In the genomic region with DNA sequence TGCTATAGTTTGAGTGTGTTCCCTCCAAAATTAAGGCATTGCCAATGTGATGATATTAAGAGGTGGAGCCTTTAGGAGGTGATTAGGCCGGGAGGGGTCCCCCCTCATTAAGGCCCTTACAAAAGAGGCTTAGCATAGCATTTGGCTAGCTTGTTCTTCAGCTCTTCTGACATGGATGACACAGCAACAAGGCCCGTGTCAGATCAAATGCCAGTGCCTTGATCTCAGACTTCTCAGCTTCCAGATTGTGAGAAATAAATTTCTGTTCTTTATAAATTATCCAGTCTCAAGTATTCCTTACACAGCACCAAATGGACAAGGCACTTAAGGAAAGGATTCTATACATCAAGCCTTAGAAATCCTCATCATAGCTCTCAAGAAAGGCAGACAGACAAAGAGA, we compare ENCODE assay signal across 18 cellular contexts. TPM values are rescaled to one million over a fixed set of nuclear protein-coding genes. Genes with fewer than 3 reads are reported as not detected.
A peak's percentile ranks its signal among the peaks of the same experiment; 100 is the strongest.
DNase-seq lines count a peak whose midpoint lies in the region; TF ChIP-seq lines count a peak whose summit lies in the region.
"Had no signal": no experiment of that assay in that cellular context is flagged by ENCODE, and none has a peak within 500 bp of the region (broad histone marks: within the 10 kb centered on the region; RNA-seq: fewer than 3 reads in every experiment).

No MANE protein-coding gene starts in this region.

- H3K27me3 ChIP-seq in left ventricle myocardium inferior (ENCODE audit: low read depth): no peaks in the 10 kb centered on the region
- H3K27me3 ChIP-seq in endodermal cell (ENCODE audit: control insufficient read depth, insufficient read depth, low read length, poor library complexity, severe bottlenecking): no peaks in the 10 kb centered on the region
- H3K27me3 ChIP-seq in neural progenitor cell: no peaks in the 10 kb centered on the region
- H3K27me3 ChIP-seq in uterus: no peaks in the 10 kb centered on the region
- H3K27me3 ChIP-seq: SJSA1 had no signal

- H3K4me2 ChIP-seq in neural progenitor cell: no peak overlapping the region

- H3K27me3 Mint-ChIP-seq in endodermal cell (ENCODE audit: insufficient read depth) (no peaks in the 10 kb centered on the region), neural progenitor cell (ENCODE audit: insufficient read depth, low read depth) (no peaks in the 10 kb centered on the region)
- H3K27me3 Mint-ChIP-seq: CD8-positive, alpha-beta memory T cell had no signal

- no peak overlapping the region for H3K9ac ChIP-seq in endodermal cell (ENCODE audit: extremely low read depth, low read length, poor library complexity, severe bottlenecking)
- H3K9ac ChIP-seq in neural progenitor cell: no peak overlapping the region

- H2AFZ ChIP-seq in neural progenitor cell (replicated peaks): no peak overlapping the region

- H3K4me3 Mint-ChIP-seq in endodermal cell (no peak overlapping the region), neural progenitor cell (no peak overlapping the region)
- H3K4me3 Mint-ChIP-seq: CD8-positive, alpha-beta memory T cell; HFFc6 had no signal

- no peak overlapping the region for H3K4me3 ChIP-seq in left ventricle myocardium inferior
- no peak overlapping the region for H3K4me3 ChIP-seq in endodermal cell (ENCODE audit: low read length)
- no peak overlapping the region for H3K4me3 ChIP-seq in neural progenitor cell
- H3K4me3 ChIP-seq in uterus: no peak overlapping the region
- H3K4me3 ChIP-seq: prostate gland, SJSA1 had no signal

- H3K9me3 Mint-ChIP-seq in endodermal cell (no peaks in the 10 kb centered on the region), neural progenitor cell (no peaks in the 10 kb centered on the region)
- H3K9me3 Mint-ChIP-seq: CD8-positive, alpha-beta memory T cell; HFFc6 had no signal

- peaks cover 6% of the 10 kb centered on the region for H3K4me1 Mint-ChIP-seq in endodermal cell
- H3K4me1 Mint-ChIP-seq in neural progenitor cell: no peaks in the 10 kb centered on the region

- H3K36me3 Mint-ChIP-seq in endodermal cell (ENCODE audit: low read depth): peaks cover 19% of the 10 kb centered on the region
- no peaks in the 10 kb centered on the region for H3K36me3 Mint-ChIP-seq in neural progenitor cell

- peak overlapping the region; percentile 3 for H3K27ac ChIP-seq in left ventricle myocardium inferior (replicated peaks)
- no peak overlapping the region for H3K27ac ChIP-seq in endodermal cell (ENCODE audit: low read depth, low read length)
- no peak overlapping the region for H3K27ac ChIP-seq in neural progenitor cell
- peak overlapping the region; percentile 54 to 67 for H3K27ac ChIP-seq in uterus
- H3K27ac ChIP-seq: prostate gland, SJSA1 had no signal

- 66 to 74% methylated on average over 2 of the region's 2 CpGs for WGBS in endodermal cell (ENCODE audit: insufficient coverage in 1 of 2, insufficient read length in 1 of 2), 2 experiments

- no peak for DNase-seq in left ventricle myocardium inferior
- DNase-seq in cardiac septum (ENCODE audit: low spot score): no peak
- no peak for DNase-seq in endodermal cell
- DNase-seq in neural progenitor cell (ENCODE audit: low spot score): peak; percentile 31
- DNase-seq in uterus: no peak
- no peak for DNase-seq in NCI-H1436 treated with DMSO at 0.1 percent for 48 hours (lab: John Stamatoyannopoulos, UW)
- DNase-seq in COR-L47 (lab: John Stamatoyannopoulos, UW): no peak
- DNase-seq in hippocampal formation (lab: John Stamatoyannopoulos, UW): no peak
- DNase-seq: CD8-positive, alpha-beta memory T cell; EL; HFFc6; left cardiac atrium; NCI-H146; NCI-H446; stimulated activated naive CD8-positive, alpha-beta T cell treated with anti-CD3 and anti-CD28 coated beads, Interleukin-15, Interleukin-2, amounts not matched to agents 100 U/mL and 50 U/mL, for 24 hours; T1000 had no signal

- H4K20me1 ChIP-seq in neural progenitor cell (ENCODE audit: low read depth): no peaks in the 10 kb centered on the region

- no peaks in the 10 kb centered on the region for H3K9me3 ChIP-seq in left ventricle myocardium inferior (replicated peaks)
- H3K9me3 ChIP-seq in endodermal cell (ENCODE audit: control insufficient read depth, low read length): no peaks in the 10 kb centered on the region
- H3K9me3 ChIP-seq in neural progenitor cell (ENCODE audit: low read depth): no peaks in the 10 kb centered on the region
- no peaks in the 10 kb centered on the region for H3K9me3 ChIP-seq in uterus
- H3K9me3 ChIP-seq: prostate gland, SJSA1 had no signal

- H3K4me1 ChIP-seq in left ventricle myocardium inferior: peaks cover 34% of the 10 kb centered on the region
- H3K4me1 ChIP-seq in endodermal cell (ENCODE audit: control insufficient read depth, insufficient read depth, low read length): no peaks in the 10 kb centered on the region
- H3K4me1 ChIP-seq in neural progenitor cell: peaks cover 9% of the 10 kb centered on the region
- H3K4me1 ChIP-seq in uterus: peaks cover 6 to 7% of the 10 kb centered on the region in 2 donors
- H3K4me1 ChIP-seq: SJSA1 had no signal

- peak overlapping the region; percentile 62 for H3K27ac Mint-ChIP-seq in endodermal cell
- H3K27ac Mint-ChIP-seq in neural progenitor cell: no peak overlapping the region
- H3K27ac Mint-ChIP-seq: CD8-positive, alpha-beta memory T cell; HFFc6 had no signal

- TF ChIP-seq CTCF in left ventricle myocardium inferior (IDR thresholded peaks at IDR 0.05; ENCODE audit: borderline replicate concordance) (no peak), endodermal cell (conservative IDR thresholded peaks at IDR 0.05) (no peak), neural progenitor cell (IDR thresholded peaks at IDR 0.05) (no peak), uterus (IDR thresholded peaks at IDR 0.05) (no peak)

- no peaks in the 10 kb centered on the region for H3K79me2 ChIP-seq in neural progenitor cell (ENCODE audit: low read depth)

- no peaks in the 10 kb centered on the region for H3F3A ChIP-seq in neural progenitor cell (ENCODE audit: low read depth)

- intact Hi-C loops in left ventricle myocardium inferior (cut with micrococcal nuclease) (no loop called here), cardiac septum (cut with DNase I) (no loop called here), uterus (cut with DNase I; ENCODE audit: low total_unique reads) (no loop called here)

- TF ChIP-seq POLR2A in uterus (IDR thresholded peaks at IDR 0.05): no peak

- H3K36me3 ChIP-seq in left ventricle myocardium inferior (no peaks in the 10 kb centered on the region), endodermal cell (ENCODE audit: control insufficient read depth, insufficient read depth, low read length) (peaks cover 3% of the 10 kb centered on the region), neural progenitor cell (no peaks in the 10 kb centered on the region), uterus (no peaks in the 10 kb centered on the region)
- H3K36me3 ChIP-seq: prostate gland, SJSA1 had no signal

RNA-seq across cellular contexts. Expression of a gene that starts 31.8 kb away (rescaled TPM):
- total RNA-seq in left ventricle myocardium inferior: 7.0 TPM
- 6.8 TPM for total RNA-seq in cardiac septum
- total RNA-seq in endodermal cell: 10 to 100 TPM; 38.5 to 41.7 TPM
- polyA plus RNA-seq in endodermal cell (2013, experiment 1 of 2): 29.1 TPM
- polyA plus RNA-seq in endodermal cell (2013, experiment 2 of 2): 27.6 TPM
- 41.6 and 57.7 TPM in 2 replicates for total RNA-seq in neural progenitor cell (ENCODE audit: low replicate concordance)
- total RNA-seq in uterus: 100 to 1,000 TPM in 2 of 4 donors, 10 to 100 TPM in 2; 50.5 to 175 (median 86.7) TPM

RNA-seq across cellular contexts. Expression of a gene that starts 57.5 kb away (rescaled TPM):
- total RNA-seq in left ventricle myocardium inferior (not detected), cardiac septum (not detected), endodermal cell (not detected), neural progenitor cell (ENCODE audit: low replicate concordance) (0.09 TPM in 1 of 2 replicates, not detected in the other), uterus (under 1 TPM in 1 of 4 donors, not detected in 3; 0.48 TPM)
- polyA plus RNA-seq in endodermal cell (2013, experiment 1 of 2): not detected
- polyA plus RNA-seq in endodermal cell (2013, experiment 2 of 2): not detected
- total RNA-seq: CD8-positive, alpha-beta memory T cell; HFFc6; left cardiac atrium; SJSA1 had no signal
- polyA plus RNA-seq: CD8-positive, alpha-beta memory T cell had no signal

Comparison
In these comparisons a context has a peak if more than half of its experiments do, and no peak if none do; other contexts are left out.
1. H3K27ac ChIP-seq: peak in left ventricle myocardium inferior (single experiment) and uterus (2 of 2); none in endodermal cell (single experiment) and neural progenitor cell (single experiment).